9 cellular contexts compared by ENCODE assay signal in the genomic region with DNA sequence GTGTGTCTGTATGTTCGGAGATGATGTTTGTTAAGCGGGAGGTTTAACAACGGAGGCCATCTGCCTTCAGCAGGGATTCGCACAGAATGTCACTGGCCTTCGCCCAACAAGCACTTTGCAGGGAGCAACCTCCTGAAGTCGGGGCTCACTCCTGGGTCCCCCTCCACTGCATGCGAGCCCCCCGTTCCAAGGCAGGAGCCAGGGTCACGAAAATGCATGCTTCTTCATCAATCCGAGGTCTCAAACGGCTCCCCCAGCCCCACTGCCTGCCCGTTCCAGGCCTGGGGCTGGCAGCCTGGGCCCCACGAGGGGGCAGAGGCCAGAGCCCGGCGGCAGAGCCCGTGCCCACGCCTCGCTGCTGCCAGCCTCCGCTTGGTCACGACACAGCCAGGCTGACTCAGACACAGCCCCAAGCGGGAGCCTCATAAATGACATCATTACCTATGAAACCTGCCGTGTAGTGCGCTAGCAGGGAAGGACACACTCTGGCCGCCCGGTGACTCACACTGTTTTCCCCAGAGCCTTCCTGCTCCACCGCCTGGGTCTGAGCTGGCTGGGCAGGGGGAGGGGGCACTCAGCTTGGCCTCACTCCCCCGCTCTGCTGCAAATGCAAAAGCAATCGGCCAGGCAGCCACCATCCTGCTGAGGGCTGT.
A peak's percentile ranks its signal among the peaks of the same experiment; 100 is the strongest.
DNase-seq lines count a peak whose midpoint lies in the region; ATAC-seq and TF ChIP-seq lines count a peak whose summit lies in the region.
"Had no signal": no experiment of that assay in that cellular context is flagged by ENCODE, and none has a peak within 500 bp of the region (broad histone marks: within the 10 kb centered on the region; RNA-seq: fewer than 3 reads in every experiment).

No MANE protein-coding gene starts in this region.

- H3K4me3 ChIP-seq in upper lobe of right lung: no peak overlapping the region
- H3K4me3 ChIP-seq: skin epidermis had no signal

- H3K9me3 ChIP-seq in upper lobe of right lung: no peaks in the 10 kb centered on the region

- intact Hi-C loops in MCF 10A (cut with micrococcal nuclease) (loop anchor here (5.0 kb wide), 1 partner anchor 171 kb away; a partner anchor contains a TSS), upper lobe of right lung (cut with DNase I) (no loop called here)

- H3K27me3 Mint-ChIP-seq in MCF 10A (ENCODE audit: insufficient read depth, unreplicated experiment): no peaks in the 10 kb centered on the region

- in situ Hi-C loops in Caki2 (cut with HindIII; ENCODE audit: low pct_unique_long_range_greater_than_20kb, low sequenced_read_pairs): no loop called here

- peaks cover 11% of the 10 kb centered on the region for H3K4me1 Mint-ChIP-seq in MCF 10A (ENCODE audit: insufficient read depth, unreplicated experiment)

- H3K27me3 ChIP-seq in upper lobe of right lung: peaks cover 29% of the 10 kb centered on the region

- no TSS peak for BruUV-seq in MCF 10A (replicated peaks; lab: Mats Ljungman, UMichigan)

- POLR2A ChIA-PET in MCF 10A (lab: Yijun Ruan, JAX): interaction anchor here (0.7 kb wide), 1 partner anchor 186 kb away, joined by 3 read pairs; no protein-coding TSS in a partner anchor

- H3K27ac Mint-ChIP-seq in MCF 10A (ENCODE audit: low read depth, unreplicated experiment): no peak overlapping the region

- no peaks in the 10 kb centered on the region for H3K4me1 ChIP-seq in upper lobe of right lung

- TF ChIP-seq CTCF in MCF 10A (IDR thresholded peaks at IDR 0.05; ENCODE audit: unreplicated experiment): no peak
- no peak for TF ChIP-seq CTCF in upper lobe of right lung (IDR thresholded peaks at IDR 0.05)

- DNase-seq in Caki2 (ENCODE audit: low read depth): peak; percentile 92
- DNase-seq in NCI-H2227 treated with DMSO at 0.1 percent for 48 hours (lab: John Stamatoyannopoulos, UW): peak; percentile 36
- peak; percentile 98 for DNase-seq in MCF 10A (ENCODE audit: unreplicated experiment)
- DNase-seq in left lobe of liver (ENCODE audit: low spot score): peak; percentile 37
- peak; percentile 66 for DNase-seq in upper lobe of right lung
- DNase-seq in activated CD4-positive, alpha-beta T cell treated with anti-CD3 and anti-CD28 coated beads, Interleukin-2, amount 50 U/mL, for 1 hour: no peak

- H3K36me3 ChIP-seq in upper lobe of right lung: no peaks in the 10 kb centered on the region

- peak overlapping the region; percentile 40 for H3K4me3 Mint-ChIP-seq in MCF 10A (ENCODE audit: unreplicated experiment)

- CTCF ChIA-PET in MCF 10A (lab: Yijun Ruan, JAX): interaction anchor here (0.6 to 1.0 kb wide), 3 partner anchors 9 to 1062 kb away, joined by 3 to 6 read pairs (median 3); no protein-coding TSS in a partner anchor

- H3K36me3 Mint-ChIP-seq in MCF 10A (ENCODE audit: insufficient read depth, unreplicated experiment): no peaks in the 10 kb centered on the region

- peak; percentile 81 for ATAC-seq in GM18858 (IDR thresholded peaks at IDR 0.05; ENCODE audit: unreplicated experiment)
- ATAC-seq in HG03064 (IDR thresholded peaks at IDR 0.05; ENCODE audit: low read depth, unreplicated experiment): peak; percentile 88
- ATAC-seq in left lobe of liver: peak; percentile 13
- peak; percentile 34 for ATAC-seq in upper lobe of right lung

- H3K27ac ChIP-seq in upper lobe of right lung: no peak overlapping the region
- H3K27ac ChIP-seq: skin epidermis had no signal

- no peaks in the 10 kb centered on the region for H3K9me3 Mint-ChIP-seq in MCF 10A (ENCODE audit: unreplicated experiment)

Comparison
In these comparisons a context has a peak if more than half of its experiments do, and no peak if none do; other contexts are left out.
1. ATAC-seq: peak in every context shown above with its lines; median percentile 88 in HG03064; 81 in GM18858; 34 in upper lobe of right lung; 13 in left lobe of liver.